In the genomic region with DNA sequence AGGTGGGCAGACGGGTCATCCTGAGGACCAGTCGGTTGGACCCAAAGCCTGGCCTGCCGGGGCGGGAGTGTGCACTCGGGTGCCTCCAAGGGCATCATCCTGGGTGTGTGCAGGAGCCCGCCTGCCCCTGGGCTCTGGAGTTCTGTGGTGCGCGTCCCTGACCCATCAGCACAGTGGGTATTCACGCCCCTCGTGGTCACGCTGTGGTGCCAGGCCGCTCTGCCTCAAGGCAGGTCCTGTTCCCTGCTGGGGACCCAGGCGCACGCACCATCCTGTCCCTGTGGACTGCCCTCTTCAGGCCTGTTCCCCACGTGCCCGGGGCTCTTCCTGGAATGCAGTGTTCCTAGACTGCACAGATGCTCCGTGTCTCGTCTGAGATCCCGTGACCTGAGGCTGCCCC, we compare ENCODE assay signal across 1 cellular context.
TF ChIP-seq lines count a peak whose summit lies in the region.

No MANE protein-coding gene starts in this region.

TF ChIP-seq in K562, 482 proteins besides CTCF, POLR2A, EP300 and RAD21:
- no peak for TF ChIP-seq MAX (CRISPR knock-in tag; IDR thresholded peaks at IDR 0.05)
- no peak for TF ChIP-seq NRF1 (conservative IDR thresholded peaks at IDR 0.05 in 1 of 2, IDR thresholded peaks at IDR 0.05 in 1 of 2)
- no peak for TF ChIP-seq KLF10 (CRISPR knock-in tag; IDR thresholded peaks at IDR 0.05)
- peak; percentile 52; the same call in 1 of the 2 replicates for TF ChIP-seq POLR2G (IDR thresholded peaks at IDR 0.05; ENCODE audit: low read depth, low read length)
- no peak for TF ChIP-seq SMC3 (conservative IDR thresholded peaks at IDR 0.05; ENCODE audit: insufficient read depth, low read depth, low read length)
- TF ChIP-seq JUNB (CRISPR knock-in tag; conservative IDR thresholded peaks at IDR 0.05): no peak
TF ChIP-seq in K562: peak in this region for 1.
